In the genomic region with DNA sequence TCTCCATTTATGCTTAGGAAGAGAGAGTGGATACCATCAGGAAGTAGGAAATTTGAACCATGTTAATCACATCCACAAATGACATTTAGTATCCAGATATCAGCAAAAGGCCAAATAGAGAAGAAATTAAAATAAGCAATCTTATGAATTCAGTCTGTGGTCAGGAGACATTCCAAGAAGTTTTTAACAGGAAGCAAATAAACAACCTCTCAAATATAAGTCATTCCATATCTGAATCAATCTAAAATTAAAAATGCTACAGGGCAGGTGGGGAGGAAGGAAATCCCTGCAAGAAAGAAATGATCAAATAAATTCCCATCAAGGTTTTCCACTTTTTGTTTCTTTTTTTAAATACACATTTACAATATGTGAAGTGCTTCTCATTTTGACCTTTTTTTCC, we compare ENCODE assay signal across 23 cellular contexts.
"Had no signal": no experiment of that assay in that cellular context is flagged by ENCODE, and none has a peak within 500 bp of the region (broad histone marks: within the 10 kb centered on the region; RNA-seq: fewer than 3 reads in every experiment).

No MANE protein-coding gene starts in this region.

- H3K36me3 ChIP-seq: stomach, suprapubic skin, thoracic aorta, thyroid gland, tibial nerve, transverse colon, upper lobe of left lung, upper lobe of right lung, uterus, vagina had no signal

- H3K27ac ChIP-seq: stomach, suprapubic skin, testis, thoracic aorta, thyroid gland, tibial nerve, transverse colon, upper lobe of left lung, upper lobe of right lung, uterus, vagina had no signal

- H3K4me1 ChIP-seq: stomach, suprapubic skin, testis, thyroid gland, transverse colon, upper lobe of left lung, upper lobe of right lung, uterus, vagina had no signal

- H3K4me3 ChIP-seq: stomach, suprapubic skin, testis, thoracic aorta, thyroid gland, tibial nerve, transverse colon, upper lobe of left lung, upper lobe of right lung, uterus, vagina had no signal

- H3K27me3 ChIP-seq: stomach, suprapubic skin, testis, thyroid gland, tibial nerve, transverse colon, upper lobe of left lung, upper lobe of right lung, uterus, vagina had no signal

- DNase-seq: stimulated activated CD4-positive, alpha-beta T cell treated with anti-CD3 and anti-CD28 coated beads, Interleukin-2, amount 100 ng/mL, for 48 hours; stimulated activated CD4-positive, alpha-beta T cell treated with anti-CD3 and anti-CD28 coated beads, Interleukin-4, amount 100 ng/mL, for 1 hour; stimulated activated CD4-positive, alpha-beta T cell treated with anti-CD3 and anti-CD28 coated beads, Interleukin-4, amount 100 ng/mL, for 24 hours; stimulated activated CD4-positive, alpha-beta T cell treated with anti-CD3 and anti-CD28 coated beads, Interleukin-4, amount 100 ng/mL, for 4 hours; stimulated activated CD8-positive, alpha-beta memory T cell treated with anti-CD3 and anti-CD28 coated beads, Interleukin-4, amount 100 ng/mL, for 48 hours; stimulated activated naive B cell treated with anti-CD40 and anti-IgM and Interleukin-4, amounts not matched to agents 10 μg/mL and 1 μg/mL and 100 μg/mL, for 72 hours; stimulated activated naive CD4-positive, alpha-beta T cell; stimulated activated naive CD4-positive, alpha-beta T cell treated with Interleukin-2 at 50 U/mL for 16 hours; stimulated activated naive CD8-positive, alpha-beta T cell treated with anti-CD3 and anti-CD28 coated beads, Interleukin-15, amount 100 ng/mL, for 72 hours; stimulated activated naive CD8-positive, alpha-beta T cell treated with anti-CD3 and anti-CD28 coated beads, Interleukin-15, Interleukin-2, amounts not matched to agents 100 U/mL and 50 U/mL, for 24 hours; stomach; substantia nigra; testis; thyroid gland; transverse colon; trophoblast cell; upper lobe of left lung; upper lobe of right lung; uterus had no signal

- H3K9me3 ChIP-seq: stomach, suprapubic skin, testis, thoracic aorta, thyroid gland, tibial nerve, transverse colon, upper lobe of left lung, upper lobe of right lung, uterus, vagina had no signal
